ENCODE assay signal across 2 cellular contexts in the genomic region with DNA sequence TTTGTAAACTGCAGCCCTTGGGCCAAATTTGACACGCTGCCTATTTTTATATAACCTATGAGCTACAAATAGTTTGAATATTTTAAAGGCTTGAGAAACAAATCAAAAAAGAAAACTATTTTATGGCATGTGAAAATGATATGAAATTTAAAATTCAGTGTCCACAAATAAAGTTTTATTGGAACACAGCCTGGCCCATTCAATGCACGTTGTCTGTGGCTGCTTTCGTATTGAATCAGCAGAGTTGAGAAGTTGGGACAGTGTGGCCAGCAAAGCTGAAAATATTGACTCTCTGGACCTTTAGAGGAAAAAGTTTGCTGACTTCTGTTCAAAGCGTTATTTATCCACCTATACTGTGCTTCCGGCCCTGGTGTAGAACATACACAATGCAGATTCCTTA.
TF ChIP-seq lines count a peak whose summit lies in the region.

No MANE protein-coding gene starts in this region.

TF ChIP-seq in HepG2, 621 proteins besides CTCF, POLR2A, EP300 and RAD21 (continued from another document):
- TF ChIP-seq CENPT (CRISPR knock-in tag; IDR thresholded peaks at IDR 0.05; ENCODE audit: low read depth) (no peak), SMARCC2 (IDR thresholded peaks at IDR 0.05) (no peak), ZNF232 (CRISPR knock-in tag; IDR thresholded peaks at IDR 0.05; ENCODE audit: borderline replicate concordance) (no peak)
- TF ChIP-seq, protein P1, sequence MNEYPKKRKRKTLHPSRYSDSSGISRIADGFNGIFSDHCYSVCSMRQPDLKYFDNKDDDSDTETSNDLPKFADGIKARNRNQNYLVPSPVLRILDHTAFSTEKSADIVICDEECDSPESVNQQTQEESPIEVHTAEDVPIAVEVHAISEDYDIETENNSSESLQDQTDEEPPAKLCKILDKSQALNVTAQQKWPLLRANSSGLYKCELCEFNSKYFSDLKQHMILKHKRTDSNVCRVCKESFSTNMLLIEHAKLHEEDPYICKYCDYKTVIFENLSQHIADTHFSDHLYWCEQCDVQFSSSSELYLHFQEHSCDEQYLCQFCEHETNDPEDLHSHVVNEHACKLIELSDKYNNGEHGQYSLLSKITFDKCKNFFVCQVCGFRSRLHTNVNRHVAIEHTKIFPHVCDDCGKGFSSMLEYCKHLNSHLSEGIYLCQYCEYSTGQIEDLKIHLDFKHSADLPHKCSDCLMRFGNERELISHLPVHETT (CRISPR knock-in tag; conservative IDR thresholded peaks at IDR 0.05) = no peak

TF ChIP-seq in K562, 482 proteins besides CTCF, POLR2A, EP300 and RAD21 (continued from another document):
- TF ChIP-seq, protein P2, sequence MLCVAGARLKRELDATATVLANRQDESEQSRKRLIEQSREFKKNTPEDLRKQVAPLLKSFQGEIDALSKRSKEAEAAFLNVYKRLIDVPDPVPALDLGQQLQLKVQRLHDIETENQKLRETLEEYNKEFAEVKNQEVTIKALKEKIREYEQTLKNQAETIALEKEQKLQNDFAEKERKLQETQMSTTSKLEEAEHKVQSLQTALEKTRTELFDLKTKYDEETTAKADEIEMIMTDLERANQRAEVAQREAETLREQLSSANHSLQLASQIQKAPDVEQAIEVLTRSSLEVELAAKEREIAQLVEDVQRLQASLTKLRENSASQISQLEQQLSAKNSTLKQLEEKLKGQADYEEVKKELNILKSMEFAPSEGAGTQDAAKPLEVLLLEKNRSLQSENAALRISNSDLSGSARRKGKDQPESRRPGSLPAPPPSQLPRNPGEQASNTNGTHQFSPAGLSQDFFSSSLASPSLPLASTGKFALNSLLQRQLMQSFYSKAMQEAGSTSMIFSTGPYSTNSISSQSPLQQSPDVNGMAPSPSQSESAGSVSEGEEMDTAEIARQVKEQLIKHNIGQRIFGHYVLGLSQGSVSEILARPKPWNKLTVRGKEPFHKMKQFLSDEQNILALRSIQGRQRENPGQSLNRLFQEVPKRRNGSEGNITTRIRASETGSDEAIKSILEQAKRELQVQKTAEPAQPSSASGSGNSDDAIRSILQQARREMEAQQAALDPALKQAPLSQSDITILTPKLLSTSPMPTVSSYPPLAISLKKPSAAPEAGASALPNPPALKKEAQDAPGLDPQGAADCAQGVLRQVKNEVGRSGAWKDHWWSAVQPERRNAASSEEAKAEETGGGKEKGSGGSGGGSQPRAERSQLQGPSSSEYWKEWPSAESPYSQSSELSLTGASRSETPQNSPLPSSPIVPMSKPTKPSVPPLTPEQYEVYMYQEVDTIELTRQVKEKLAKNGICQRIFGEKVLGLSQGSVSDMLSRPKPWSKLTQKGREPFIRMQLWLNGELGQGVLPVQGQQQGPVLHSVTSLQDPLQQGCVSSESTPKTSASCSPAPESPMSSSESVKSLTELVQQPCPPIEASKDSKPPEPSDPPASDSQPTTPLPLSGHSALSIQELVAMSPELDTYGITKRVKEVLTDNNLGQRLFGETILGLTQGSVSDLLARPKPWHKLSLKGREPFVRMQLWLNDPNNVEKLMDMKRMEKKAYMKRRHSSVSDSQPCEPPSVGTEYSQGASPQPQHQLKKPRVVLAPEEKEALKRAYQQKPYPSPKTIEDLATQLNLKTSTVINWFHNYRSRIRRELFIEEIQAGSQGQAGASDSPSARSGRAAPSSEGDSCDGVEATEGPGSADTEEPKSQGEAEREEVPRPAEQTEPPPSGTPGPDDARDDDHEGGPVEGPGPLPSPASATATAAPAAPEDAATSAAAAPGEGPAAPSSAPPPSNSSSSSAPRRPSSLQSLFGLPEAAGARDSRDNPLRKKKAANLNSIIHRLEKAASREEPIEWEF (CRISPR knock-in tag; IDR thresholded peaks at IDR 0.05) = no peak
